In the genomic region with DNA sequence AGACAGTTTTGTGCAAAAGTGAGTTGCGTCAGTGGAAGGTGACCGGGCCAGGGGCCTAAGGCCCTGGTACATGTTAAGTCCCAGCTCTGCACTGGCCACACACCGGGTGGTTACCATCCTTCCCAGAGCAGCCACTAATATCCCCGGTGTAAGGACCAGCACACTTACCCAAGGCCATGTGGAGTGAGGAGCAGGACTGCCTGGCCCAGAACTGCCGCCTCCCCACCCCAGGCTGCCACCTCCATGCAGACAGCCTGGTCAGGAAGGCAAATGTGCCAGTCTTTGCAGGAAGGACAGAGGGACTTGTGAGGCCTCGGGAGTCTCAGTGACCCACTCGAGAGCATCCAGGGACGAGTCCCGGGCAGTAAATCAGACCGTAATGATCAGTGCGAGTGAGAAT, we compare ENCODE assay signal across 25 cellular contexts.
DNase-seq lines count a peak whose midpoint lies in the region; ATAC-seq and TF ChIP-seq lines count a peak whose summit lies in the region.
"Had no signal": no experiment of that assay in that cellular context is flagged by ENCODE, and none has a peak within 500 bp of the region (broad histone marks: within the 10 kb centered on the region; RNA-seq: fewer than 3 reads in every experiment).

No MANE protein-coding gene starts in this region.

- no peak for TF ChIP-seq POLR2A in sigmoid colon (IDR thresholded peaks at IDR 0.05)
- no peak for TF ChIP-seq POLR2A in upper lobe of left lung (IDR thresholded peaks at IDR 0.05)

- H3K36me3 Mint-ChIP-seq in endodermal cell (ENCODE audit: low read depth), result no peaks in the 10 kb centered on the region
- H3K36me3 Mint-ChIP-seq: CD4-positive, CD25-positive, alpha-beta regulatory T cell; naive thymus-derived CD8-positive, alpha-beta T cell had no signal

- 94% methylated on average over 9 to 11 of the region's 11 CpGs for WGBS in endodermal cell (ENCODE audit: insufficient coverage in 1 of 2, insufficient read length in 1 of 2), 2 experiments
- 93% methylated on average over 11 of the region's 11 CpGs for WGBS in sigmoid colon, 2 donors
- 96% methylated on average over 10 to 11 of the region's 11 CpGs for WGBS in upper lobe of left lung, 2 donors

- H3K9me3 ChIP-seq in endodermal cell (ENCODE audit: control insufficient read depth, low read length), result no peaks in the 10 kb centered on the region
- no peaks in the 10 kb centered on the region for H3K9me3 ChIP-seq in sigmoid colon
- H3K9me3 ChIP-seq in upper lobe of left lung, result no peaks in the 10 kb centered on the region
- H3K9me3 ChIP-seq: HAP-1, tibial nerve had no signal

- no peaks in the 10 kb centered on the region for H3K27me3 Mint-ChIP-seq in endodermal cell (ENCODE audit: insufficient read depth)
- H3K27me3 Mint-ChIP-seq: CD4-positive, CD25-positive, alpha-beta regulatory T cell; naive thymus-derived CD8-positive, alpha-beta T cell; stimulated activated naive CD8-positive, alpha-beta T cell treated with anti-CD3 and anti-CD28 coated beads, Interleukin-15, amount 100 ng/mL, for 72 hours had no signal

- peak overlapping the region; percentile 45 for H3K27ac Mint-ChIP-seq in endodermal cell
- H3K27ac Mint-ChIP-seq: stimulated activated naive CD8-positive, alpha-beta T cell treated with anti-CD3 and anti-CD28 coated beads, Interleukin-15, amount 100 ng/mL, for 72 hours had no signal

- H3K4me1 Mint-ChIP-seq in endodermal cell, result peaks cover 8% of the 10 kb centered on the region
- H3K4me1 Mint-ChIP-seq: CD4-positive, CD25-positive, alpha-beta regulatory T cell had no signal

- H3K9me3 Mint-ChIP-seq in endodermal cell, result no peaks in the 10 kb centered on the region
- H3K9me3 Mint-ChIP-seq: CD4-positive, CD25-positive, alpha-beta regulatory T cell; naive thymus-derived CD8-positive, alpha-beta T cell; stimulated activated naive CD8-positive, alpha-beta T cell treated with anti-CD3 and anti-CD28 coated beads, Interleukin-15, amount 100 ng/mL, for 72 hours had no signal

- no peak overlapping the region for H3K4me3 Mint-ChIP-seq in endodermal cell
- H3K4me3 Mint-ChIP-seq: CD4-positive, CD25-positive, alpha-beta regulatory T cell; naive thymus-derived CD8-positive, alpha-beta T cell; stimulated activated naive CD8-positive, alpha-beta T cell treated with anti-CD3 and anti-CD28 coated beads, Interleukin-15, amount 100 ng/mL, for 72 hours had no signal

- H3K36me3 ChIP-seq in endodermal cell (ENCODE audit: control insufficient read depth, insufficient read depth, low read length) (no peaks in the 10 kb centered on the region), sigmoid colon (no peaks in the 10 kb centered on the region), upper lobe of left lung (no peaks in the 10 kb centered on the region)
- H3K36me3 ChIP-seq: HAP-1 had no signal

- peaks cover 6% of the 10 kb centered on the region for H3K4me1 ChIP-seq in endodermal cell (ENCODE audit: control insufficient read depth, insufficient read depth, low read length)
- H3K4me1 ChIP-seq in sigmoid colon, result no peaks in the 10 kb centered on the region
- H3K4me1 ChIP-seq in upper lobe of left lung, result no peaks in the 10 kb centered on the region
- H3K4me1 ChIP-seq: HAP-1, tibial nerve had no signal

- ATAC-seq in upper lobe of left lung (ENCODE audit: low FRiP score in 2 of 2), result no peak
- ATAC-seq: GM12878; naive thymus-derived CD8-positive, alpha-beta T cell; stimulated activated naive CD8-positive, alpha-beta T cell treated with anti-CD3 and anti-CD28 coated beads, Interleukin-15, amount 100 ng/mL, for 72 hours had no signal

- H3K27ac ChIP-seq in endodermal cell (ENCODE audit: low read depth, low read length) (no peak overlapping the region), sigmoid colon (no peak overlapping the region), upper lobe of left lung (no peak overlapping the region)
- H3K27ac ChIP-seq: skin epidermis, tibial nerve had no signal

- no peak for TF ChIP-seq CTCF in GM13976 (IDR thresholded peaks at IDR 0.05; ENCODE audit: borderline replicate concordance, control extremely low read depth, extremely low read depth, insufficient read depth, missing control alignments)
- no peak for TF ChIP-seq CTCF in endodermal cell (conservative IDR thresholded peaks at IDR 0.05)
- TF ChIP-seq CTCF in sigmoid colon (IDR thresholded peaks at IDR 0.05), result no peak
- TF ChIP-seq CTCF in upper lobe of left lung (IDR thresholded peaks at IDR 0.05), result no peak

- intact Hi-C loops in sigmoid colon (cut with DNase I), result no loop called here

- H3K27me3 ChIP-seq in endodermal cell (ENCODE audit: control insufficient read depth, insufficient read depth, low read length, poor library complexity, severe bottlenecking) (no peaks in the 10 kb centered on the region), sigmoid colon (no peaks in the 10 kb centered on the region), upper lobe of left lung (no peaks in the 10 kb centered on the region)
- H3K27me3 ChIP-seq: tibial nerve had no signal

- no peak for TF ChIP-seq EP300 in sigmoid colon (IDR thresholded peaks at IDR 0.05)
- TF ChIP-seq EP300 in upper lobe of left lung (IDR thresholded peaks at IDR 0.05), result no peak

- H3K4me3 ChIP-seq in endodermal cell (ENCODE audit: low read length) (no peak overlapping the region), sigmoid colon (no peak overlapping the region), upper lobe of left lung (no peak overlapping the region)
- H3K4me3 ChIP-seq: GM12878, HAP-1, skin epidermis, tibial nerve had no signal

- in situ Hi-C loops in GM13976 (cut with MboI; ENCODE audit: low sequenced_read_pairs, unreplicated experiment), result no loop called here

- H3K9ac ChIP-seq in endodermal cell (ENCODE audit: extremely low read depth, low read length, poor library complexity, severe bottlenecking), result no peak overlapping the region

- DNase-seq in AG20443 (ENCODE audit: low spot score), result peak; percentile 8
- peak; percentile 18 for DNase-seq in GM13976 (ENCODE audit: low spot score)
- no peak for DNase-seq in endodermal cell
- peak; percentile 52 for DNase-seq in sigmoid colon
- no peak for DNase-seq in NOMO-1 (lab: John Stamatoyannopoulos, UW; ENCODE audit: unreplicated experiment in 2 of 2)
- DNase-seq in upper lobe of left lung, result no peak
- no peak for DNase-seq in effector CD8-positive, alpha-beta T cell (lab: John Stamatoyannopoulos, UW)
- DNase-seq: activated CD4-positive, alpha-beta T cell treated with anti-CD3 and anti-CD28 coated beads, Interleukin-2, amount 50 U/mL, for 4 hours; activated gamma-delta T cell; CD4-positive, CD25-positive, alpha-beta regulatory T cell; KG1; midbrain; MM.1S; NCI-H2029; NCI-H526; occipital lobe; SIG-M5; stimulated activated CD4-positive, alpha-beta T cell treated with anti-CD3 and anti-CD28 coated beads, Interleukin-1b, Interleukin-23, amount 100 ng/mL, for 48 hours; T1000 had no signal

Comparison
In these comparisons a context has a peak if more than half of its experiments do, and no peak if none do; other contexts are left out.
1. DNase-seq: peak in AG20443 (single experiment), GM13976 (single experiment) and sigmoid colon (single experiment); none in endodermal cell (single experiment), NOMO-1 (0 of 2), upper lobe of left lung (0 of 2) and effector CD8-positive, alpha-beta T cell (single experiment).